21 cellular contexts compared by ENCODE assay signal in genomic region chr1:89771991-89772560, GRCh38.
"Had no signal": no experiment of that assay in that cellular context is flagged by ENCODE, and none has a peak within 500 bp of the region (broad histone marks: within the 10 kb centered on the region; RNA-seq: fewer than 3 reads in every experiment).

No MANE protein-coding gene starts in this region.

- H3K36me3 ChIP-seq: lower lobe of right lung, prostate gland, right atrium auricular region, stomach, thyroid gland, vagina had no signal

- H3K27me3 Mint-ChIP-seq: naive thymus-derived CD8-positive, alpha-beta T cell had no signal

- DNase-seq: dermis blood vessel endothelial cell; effector memory CD4-positive, alpha-beta T cell; left ventricle myocardium superior; lower lobe of right lung; naive thymus-derived CD8-positive, alpha-beta T cell; nephron progenitor cell; nucleus accumbens; stimulated activated CD4-positive, alpha-beta T cell treated with anti-CD3 and anti-CD28 coated beads, Interleukin-2, amount 100 ng/mL, for 24 hours; stimulated activated CD4-positive, alpha-beta T cell treated with anti-CD3 and anti-CD28 coated beads, Interleukin-4, amount 100 ng/mL, for 24 hours; stimulated activated naive CD4-positive, alpha-beta T cell treated with Interleukin-2 at 50 U/mL for 16 hours; stomach; thyroid gland had no signal

- H3K4me1 ChIP-seq: lower lobe of right lung, prostate gland, right atrium auricular region, stomach, thyroid gland, vagina had no signal

- H3K27ac ChIP-seq: lower lobe of right lung, prostate gland, right atrium auricular region, stomach, thyroid gland, vagina had no signal

- H3K36me3 Mint-ChIP-seq: naive thymus-derived CD8-positive, alpha-beta T cell; stimulated activated effector memory CD8-positive, alpha-beta T cell treated with anti-CD3 and anti-CD28 coated beads, Interleukin-12 subunit alpha, Interleukin-12 subunit beta, amount 100 ng/mL, for 72 hours had no signal

- FAIRE-seq: endothelial cell of umbilical vein, frontal cortex, keratinocyte had no signal

- H3K4me3 ChIP-seq: lower lobe of right lung, prostate gland, right atrium auricular region, smooth muscle cell, stomach, thyroid gland, vagina had no signal

- H3K27me3 ChIP-seq: right atrium auricular region, thyroid gland, vagina had no signal

- H3K4me3 Mint-ChIP-seq: naive thymus-derived CD8-positive, alpha-beta T cell; nephron progenitor cell; stimulated activated effector memory CD8-positive, alpha-beta T cell treated with anti-CD3 and anti-CD28 coated beads, Interleukin-12 subunit alpha, Interleukin-12 subunit beta, amount 100 ng/mL, for 72 hours had no signal

- H3K27ac Mint-ChIP-seq: naive thymus-derived CD8-positive, alpha-beta T cell; nephron progenitor cell; stimulated activated effector memory CD8-positive, alpha-beta T cell treated with anti-CD3 and anti-CD28 coated beads, Interleukin-12 subunit alpha, Interleukin-12 subunit beta, amount 100 ng/mL, for 72 hours had no signal

- ATAC-seq: left ventricle myocardium superior; lower lobe of right lung; naive thymus-derived CD8-positive, alpha-beta T cell; sciatic nerve; stimulated activated effector memory CD8-positive, alpha-beta T cell treated with anti-CD3 and anti-CD28 coated beads, Interleukin-12 subunit alpha, Interleukin-12 subunit beta, amount 100 ng/mL, for 72 hours had no signal

- H3K9me3 ChIP-seq: lower lobe of right lung, prostate gland, right atrium auricular region, stomach, thyroid gland, vagina had no signal

- H3K9me3 Mint-ChIP-seq: naive thymus-derived CD8-positive, alpha-beta T cell; nephron progenitor cell; stimulated activated effector memory CD8-positive, alpha-beta T cell treated with anti-CD3 and anti-CD28 coated beads, Interleukin-12 subunit alpha, Interleukin-12 subunit beta, amount 100 ng/mL, for 72 hours had no signal

- H3K4me1 Mint-ChIP-seq: nephron progenitor cell had no signal

- H3K4me2 ChIP-seq: smooth muscle cell had no signal
